In the genomic region with DNA sequence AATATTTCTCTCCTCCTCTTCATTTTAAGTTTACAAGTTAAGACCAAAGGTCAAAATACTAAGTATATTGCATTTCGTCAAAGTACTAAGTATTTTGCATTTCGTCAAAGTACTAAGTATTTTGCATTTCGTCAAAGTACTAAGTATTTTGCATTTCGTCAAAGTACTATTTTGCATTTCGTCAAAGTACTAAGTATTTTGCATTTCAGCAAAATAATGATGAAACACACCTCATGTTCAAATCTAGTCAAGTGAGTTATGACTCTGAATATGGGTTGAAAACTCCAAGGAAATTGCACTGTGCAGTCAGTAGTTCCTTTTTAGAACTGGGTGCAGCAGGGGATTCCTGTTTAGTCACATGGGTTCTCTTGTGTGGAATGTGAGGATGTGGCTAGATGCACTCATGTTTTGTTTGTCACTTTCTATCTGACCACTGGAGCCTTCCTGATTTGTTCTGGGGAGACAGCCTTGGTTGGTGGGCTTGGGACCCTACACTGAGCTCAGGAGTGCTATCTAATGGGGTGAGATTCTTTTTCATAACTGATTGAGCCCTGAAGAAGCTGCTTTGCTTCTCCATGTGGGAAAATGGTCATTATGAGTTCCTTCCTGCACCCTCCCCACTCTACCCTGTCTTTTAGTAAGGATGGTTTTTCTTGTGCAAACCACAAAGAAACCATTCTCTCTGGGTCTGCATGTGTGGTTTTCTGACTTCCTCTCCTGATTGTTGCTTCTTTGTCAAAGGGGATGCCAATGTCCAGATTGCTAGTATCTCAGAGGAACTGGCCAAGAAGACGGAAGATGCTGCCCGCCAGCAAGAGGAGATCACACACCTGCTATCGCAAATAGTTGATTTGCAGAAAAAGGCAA, we compare ENCODE assay signal across 10 cellular contexts.
DNase-seq lines count a peak whose midpoint lies in the region; ATAC-seq and TF ChIP-seq lines count a peak whose summit lies in the region.
"Had no signal": no experiment of that assay in that cellular context is flagged by ENCODE, and none has a peak within 500 bp of the region (broad histone marks: within the 10 kb centered on the region; RNA-seq: fewer than 3 reads in every experiment).

No MANE protein-coding gene starts in this region.

- H3K9me3 ChIP-seq in heart right ventricle (no peaks in the 10 kb centered on the region), adipocyte (ENCODE audit: control insufficient read depth, low read length) (no peaks in the 10 kb centered on the region)

- no peaks in the 10 kb centered on the region for H3K27me3 ChIP-seq in heart right ventricle
- no peaks in the 10 kb centered on the region for H3K27me3 ChIP-seq in adipocyte (replicated peaks; ENCODE audit: control insufficient read depth, insufficient read depth, low read length)

- peak overlapping the region in 1 of 10 donors; percentile 37 for H3K27ac ChIP-seq in heart right ventricle
- H3K27ac ChIP-seq in RWPE1: no peak overlapping the region
- H3K27ac ChIP-seq: C4-2B, skin epidermis had no signal

- no peak for ATAC-seq in heart right ventricle
- peak; percentile 33 for ATAC-seq in HG03280 (IDR thresholded peaks at IDR 0.05; ENCODE audit: unreplicated experiment)

- CTCF ChIA-PET in RWPE1 (lab: Yijun Ruan, JAX): no interaction called here

- POLR2A ChIA-PET in RWPE1 (lab: Yijun Ruan, JAX; ENCODE audit: low non-redundant PET): no interaction called here

- no peak overlapping the region for H3K9ac ChIP-seq in adipocyte (ENCODE audit: low read length)

- DNase-seq in cardiac septum (ENCODE audit: low spot score) (peak; percentile 12), heart right ventricle (no peak), adipocyte (ENCODE audit: low read depth) (peak; percentile 16), DMS53 (lab: John Stamatoyannopoulos, UW) (no peak), NCI-H1105 treated with DMSO at 0.1 percent for 48 hours (lab: John Stamatoyannopoulos, UW) (no peak), RWPE1 (ENCODE audit: low spot score) (no peak), HCEC 1CT (no peak)

- peaks cover 5 to 95% (median 31%) of the 10 kb centered on the region in 9 donors for H3K36me3 ChIP-seq in heart right ventricle
- H3K36me3 ChIP-seq in adipocyte (ENCODE audit: control insufficient read depth, insufficient read depth, low read length, severe bottlenecking): peaks cover 39% of the 10 kb centered on the region

- no peak for TF ChIP-seq CTCF in heart right ventricle (IDR thresholded peaks at IDR 0.05)
- TF ChIP-seq CTCF in RWPE1 (conservative IDR thresholded peaks at IDR 0.05; ENCODE audit: low read depth): no peak

- intact Hi-C loops in cardiac septum (cut with DNase I) (loop anchor here (5.0 kb wide), 2 partner anchors 90 to 180 kb away; no protein-coding TSS in a partner anchor), heart right ventricle (cut with DNase I) (loop anchor here (5.0 to 10.0 kb wide), 5 partner anchors 75 to 300 kb away; no protein-coding TSS in a partner anchor)

- 90 to 93% methylated on average over 8 of the region's 8 CpGs for WGBS in heart right ventricle, 2 donors

- H3K4me3 ChIP-seq in heart right ventricle (no peak overlapping the region), adipocyte (ENCODE audit: low read length) (no peak overlapping the region)
- H3K4me3 ChIP-seq: skin epidermis had no signal

- H3K4me1 ChIP-seq in heart right ventricle: peaks cover 3 to 65% (median 41%) of the 10 kb centered on the region in 9 donors
- H3K4me1 ChIP-seq in adipocyte (ENCODE audit: control insufficient read depth, insufficient read depth, low read length): peaks cover 45% of the 10 kb centered on the region

Comparison
In these comparisons a context has a peak if more than half of its experiments do, and no peak if none do; other contexts are left out.
1. DNase-seq: peak in cardiac septum (single experiment) and adipocyte (single experiment); none in heart right ventricle (0 of 2), DMS53 (single experiment), NCI-H1105 treated with DMSO at 0.1 percent for 48 hours (single experiment), RWPE1 (single experiment) and HCEC 1CT (single experiment).